In the genomic region with DNA sequence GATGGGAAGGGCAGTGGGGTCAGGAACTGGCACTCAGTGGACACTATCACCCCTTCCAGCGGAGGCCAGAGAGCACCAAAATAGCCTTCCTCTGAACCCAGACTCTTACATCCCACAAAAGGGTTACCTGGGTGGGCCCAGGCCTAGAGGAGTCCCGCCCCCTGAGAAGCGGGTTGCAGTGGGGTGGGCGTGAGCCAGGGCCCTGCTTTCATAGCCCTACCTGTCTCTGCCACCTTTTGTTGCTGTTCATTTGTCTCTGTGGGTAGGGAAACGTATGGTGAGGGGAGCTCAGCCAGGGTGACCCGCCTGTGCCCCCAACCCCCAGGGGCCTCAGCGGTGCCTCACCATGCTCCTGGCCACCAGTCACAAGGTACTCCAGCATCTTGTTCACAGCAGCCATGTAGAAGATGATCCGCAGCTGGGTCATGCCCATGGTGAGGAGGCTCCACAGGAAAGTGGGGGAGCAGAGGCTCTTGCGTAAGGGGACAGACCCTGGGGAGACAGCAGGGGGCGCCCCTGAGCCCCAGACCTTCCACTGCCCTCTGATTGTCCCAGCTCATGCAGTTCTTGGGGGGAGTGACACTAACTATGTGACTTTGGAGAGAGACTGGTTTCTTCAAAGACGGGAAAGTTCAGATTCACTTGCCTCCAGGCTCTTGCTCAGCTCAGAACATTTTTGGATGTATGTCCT, we compare ENCODE assay signal across 8 cellular contexts. TPM values are rescaled to one million over a fixed set of nuclear protein-coding genes. Genes with fewer than 3 reads are reported as not detected.
A peak's percentile ranks its signal among the peaks of the same experiment; 100 is the strongest.
DNase-seq lines count a peak whose midpoint lies in the region; ATAC-seq and TF ChIP-seq lines count a peak whose summit lies in the region.

No MANE protein-coding gene starts in this region.

- H2AFZ ChIP-seq in DND-41 (ENCODE audit: low read depth, low read length), result no peak overlapping the region

- TF ChIP-seq CTCF in DND-41 (IDR thresholded peaks at IDR 0.05; ENCODE audit: borderline replicate concordance, extremely low read depth, low read length, poor library complexity, severe bottlenecking) (peak; percentile 80), epithelial cell of esophagus (IDR thresholded peaks at IDR 0.05; ENCODE audit: insufficient read depth, low read depth, low read length, missing control alignments) (peak; percentile 48), psoas muscle (IDR thresholded peaks at IDR 0.05) (peak; percentile 56)

- H3K27ac ChIP-seq in DND-41 (ENCODE audit: low read length), result no peak overlapping the region
- no peak overlapping the region for H3K27ac ChIP-seq in psoas muscle

- no peaks in the 10 kb centered on the region for H3K79me2 ChIP-seq in DND-41 (ENCODE audit: insufficient read depth, low read length)

- H3K4me1 ChIP-seq in DND-41 (ENCODE audit: insufficient read depth, low read length) (peaks cover 8% of the 10 kb centered on the region), psoas muscle (peaks cover 19% of the 10 kb centered on the region)

- H3K27me3 ChIP-seq in DND-41 (ENCODE audit: insufficient read depth, low read length, poor library complexity) (no peaks in the 10 kb centered on the region), psoas muscle (ENCODE audit: insufficient read depth in 3 of 3, low read length in 2 of 3) (no peaks in the 10 kb centered on the region)

- no peaks in the 10 kb centered on the region for H4K20me1 ChIP-seq in DND-41 (ENCODE audit: insufficient read depth, low read length)

- H3K4me2 ChIP-seq in DND-41 (ENCODE audit: insufficient read depth, low read length), result no peak overlapping the region

- ATAC-seq in DND-41 (ENCODE audit: insufficient read depth, low read depth) (peak; percentile 77), psoas muscle (peak; percentile 25 to 54 (median 36)), GM18511 (IDR thresholded peaks at IDR 0.05; ENCODE audit: unreplicated experiment) (no peak), HG03039 (IDR thresholded peaks at IDR 0.05; ENCODE audit: unreplicated experiment) (no peak)

- DNase-seq in DND-41 (peak; percentile 67), HUDEP-2 (lab: John Stamatoyannopoulos, UW; ENCODE audit: unreplicated experiment in 76 of 76) (peak in 58 of 76 experiments; percentile 14 to 72 (median 39)), epithelial cell of esophagus (ENCODE audit: low read depth) (peak; percentile 26), psoas muscle (peak; percentile 49 to 76), NCI-H345 treated with DMSO at 0.1 percent for 48 hours (lab: John Stamatoyannopoulos, UW; ENCODE audit: unreplicated experiment) (no peak)
- DNase-seq in activated CD4-positive, alpha-beta T cell treated with anti-CD3 and anti-CD28 coated beads for 48 hours, result peak; percentile 79

- intact Hi-C loops in psoas muscle (cut with DNase I), result loop anchor here (2.0 kb wide), 1 partner anchor 35 kb away; no protein-coding TSS in a partner anchor

- H3K4me3 ChIP-seq in DND-41 (ENCODE audit: low read depth in 1 of 2, low read length in 2 of 2) (no peak overlapping the region), epithelial cell of esophagus (ENCODE audit: low read length) (no peak overlapping the region), psoas muscle (no peak overlapping the region)

- no peak overlapping the region for H3K9ac ChIP-seq in DND-41 (ENCODE audit: low read depth, low read length)

- WGBS in psoas muscle, 3 donors, result 80% methylated on average over 11 of the region's 11 CpGs

- peaks cover 8% of the 10 kb centered on the region; the same call in 1 of the 2 replicates for H3K36me3 ChIP-seq in DND-41 (ENCODE audit: insufficient read depth, low read length)
- H3K36me3 ChIP-seq in psoas muscle (ENCODE audit: insufficient read depth in 1 of 2, low read depth in 1 of 2), result peaks cover 0 to 46% of the 10 kb centered on the region in 2 donors

- no peaks in the 10 kb centered on the region for H3K9me3 ChIP-seq in DND-41 (ENCODE audit: insufficient read depth, low read length, severe bottlenecking)
- no peaks in the 10 kb centered on the region for H3K9me3 ChIP-seq in psoas muscle

RNA-seq across cellular contexts. Expression of a gene that starts 24.0 kb away (rescaled TPM):
- 10 to 100 TPM in 1 of 4 donors, 1 to 10 TPM in 3; 4.1 to 15.3 (median 7.1) TPM for total RNA-seq in psoas muscle
- polyA plus RNA-seq in psoas muscle, result 10 to 100 TPM in 1 of 3 donors, 1 to 10 TPM in 2; 3.5 to 13.7 (median 7.5) TPM

RNA-seq across cellular contexts. Expression of a gene that starts 31.2 kb away (rescaled TPM):
- total RNA-seq in psoas muscle, result 1 to 10 TPM in 1 of 4 donors, under 1 TPM in 3; 0.77 to 1.1 (median 0.84) TPM
- under 1 TPM; 0.44 to 0.61 (median 0.49) TPM for polyA plus RNA-seq in psoas muscle

RNA-seq across cellular contexts. Expression of a gene that starts 39.0 kb away (rescaled TPM):
- 10 to 100 TPM; 55.0 to 90.0 (median 73.0) TPM for total RNA-seq in psoas muscle
- polyA plus RNA-seq in psoas muscle, result 100 to 1,000 TPM in 2 of 3 donors, 10 to 100 TPM in 1; 97.7 to 149 (median 112) TPM

RNA-seq across cellular contexts. Expression of a gene that starts 45.9 kb away (rescaled TPM):
- total RNA-seq in psoas muscle, result 100 to 1,000 TPM in 1 of 4 donors, 10 to 100 TPM in 2, 1 to 10 TPM in 1; 7.6 to 118 (median 36.9) TPM
- polyA plus RNA-seq in psoas muscle, result 10 to 100 TPM in 2 of 3 donors, 1 to 10 TPM in 1; 6.7 to 19.7 (median 14.9) TPM

Comparison
In these comparisons a context has a peak if more than half of its experiments do, and no peak if none do; other contexts are left out.
1. ATAC-seq: peak in DND-41 (single experiment) and psoas muscle (4 of 4); none in GM18511 (single experiment) and HG03039 (single experiment).
2. Peak in every context shown above with its lines, with median percentiles within 50 percentile points of each other: CTCF ChIP-seq.